12 cellular contexts compared by ENCODE assay signal in genomic region chr5:27020965-27021364, GRCh38. TPM values are rescaled to one million over a fixed set of nuclear protein-coding genes. Genes with fewer than 3 reads are reported as not detected.
DNase-seq lines count a peak whose midpoint lies in the region; ATAC-seq, FAIRE-seq and TF ChIP-seq lines count a peak whose summit lies in the region.
"Had no signal": no experiment of that assay in that cellular context is flagged by ENCODE, and none has a peak within 500 bp of the region (broad histone marks: within the 10 kb centered on the region; RNA-seq: fewer than 3 reads in every experiment).

No MANE protein-coding gene starts in this region.

- intact Hi-C loops in MCF 10A (cut with micrococcal nuclease) (loop anchor here (2.0 to 10.0 kb wide), 5 partner anchors 221 to 1874 kb away; no protein-coding TSS in a partner anchor), breast epithelium (cut with DNase I; ENCODE audit: low total_unique reads) (no loop called here), pancreas (cut with DNase I) (no loop called here)

- H3K36me3 ChIP-seq in breast epithelium, result no peaks in the 10 kb centered on the region
- no peaks in the 10 kb centered on the region for H3K36me3 ChIP-seq in bronchial epithelial cell (ENCODE audit: control insufficient read depth, insufficient read depth, low read length)
- H3K36me3 ChIP-seq in pancreas, result no peaks in the 10 kb centered on the region
- H3K36me3 ChIP-seq: thyroid gland had no signal

- H3K4me3 ChIP-seq in breast epithelium (no peak overlapping the region), bronchial epithelial cell (ENCODE audit: low read depth, low read length) (no peak overlapping the region), pancreas (no peak overlapping the region)
- H3K4me3 ChIP-seq: thyroid gland had no signal

- H3K27me3 ChIP-seq in breast epithelium (no peaks in the 10 kb centered on the region), bronchial epithelial cell (ENCODE audit: control insufficient read depth, insufficient read depth, low read length) (no peaks in the 10 kb centered on the region), pancreas (no peaks in the 10 kb centered on the region)
- H3K27me3 ChIP-seq: thyroid gland had no signal

- FAIRE-seq in bronchial epithelial cell (lab: Jason Lieb, UNC) (no peak), pancreas (lab: Jason Lieb, UNC) (no peak)

- ATAC-seq in pancreas, result no peak

- H3K27ac ChIP-seq in breast epithelium (no peak overlapping the region), pancreas (no peak overlapping the region)
- H3K27ac ChIP-seq: thyroid gland had no signal

- no peak overlapping the region for H3K27ac Mint-ChIP-seq in MCF 10A (ENCODE audit: low read depth, unreplicated experiment)
- H3K27ac Mint-ChIP-seq: activated naive CD8-positive, alpha-beta T cell; CD4-positive, alpha-beta T cell had no signal

- WGBS in pancreas, 2 donors, result 18 to 22% methylated on average over 1 of the region's 1 CpG

- DNase-seq in MCF 10A (ENCODE audit: unreplicated experiment), result peak; percentile 48
- DNase-seq in breast epithelium (ENCODE audit: low spot score in 2 of 2), result no peak
- peak; percentile 56 for DNase-seq in NCI-H69 (lab: John Stamatoyannopoulos, UW)
- peak; percentile 28 for DNase-seq in bronchial epithelial cell (ENCODE audit: low read depth)
- DNase-seq in stromal cell of bone marrow (ENCODE audit: low read depth), result peak; percentile 14
- no peak for DNase-seq in mucosa of gallbladder (ENCODE audit: low spot score)
- no peak for DNase-seq in pancreas
- no peak for DNase-seq in activated gamma-delta T cell (lab: John Stamatoyannopoulos, UW)
- DNase-seq: CD4-positive, alpha-beta T cell; T-helper 9 cell; thyroid gland had no signal

- no TSS peak for BruUV-seq in MCF 10A (replicated peaks; lab: Mats Ljungman, UMichigan)

- H3K4me1 Mint-ChIP-seq in MCF 10A (ENCODE audit: insufficient read depth, unreplicated experiment), result no peaks in the 10 kb centered on the region

- TF ChIP-seq CTCF in MCF 10A (IDR thresholded peaks at IDR 0.05; ENCODE audit: unreplicated experiment) (peak; percentile 51), breast epithelium (IDR thresholded peaks at IDR 0.05) (no peak), bronchial epithelial cell (IDR thresholded peaks at IDR 0.05; ENCODE audit: insufficient read depth, low read length, severe bottlenecking) (peak; percentile 21), pancreas (IDR thresholded peaks at IDR 0.05) (no peak)

- H3K36me3 Mint-ChIP-seq in MCF 10A (ENCODE audit: insufficient read depth, unreplicated experiment), result peaks cover 6% of the 10 kb centered on the region
- H3K36me3 Mint-ChIP-seq: activated naive CD8-positive, alpha-beta T cell had no signal

- no peaks in the 10 kb centered on the region for H3K9me3 Mint-ChIP-seq in MCF 10A (ENCODE audit: unreplicated experiment)

- no peak for TF ChIP-seq POLR2A in breast epithelium (IDR thresholded peaks at IDR 0.05)

- H3K9me3 ChIP-seq in breast epithelium (no peaks in the 10 kb centered on the region), pancreas (no peaks in the 10 kb centered on the region)
- H3K9me3 ChIP-seq: thyroid gland had no signal

- no peaks in the 10 kb centered on the region for H3K27me3 Mint-ChIP-seq in MCF 10A (ENCODE audit: insufficient read depth, unreplicated experiment)
- H3K27me3 Mint-ChIP-seq: activated naive CD8-positive, alpha-beta T cell; CD4-positive, alpha-beta T cell had no signal

- CTCF ChIA-PET in MCF 10A (lab: Yijun Ruan, JAX), result interaction anchor here (0.9 kb wide), 1 partner anchor 38 kb away, joined by 3 read pairs; no protein-coding TSS in a partner anchor

- POLR2A ChIA-PET in MCF 10A (lab: Yijun Ruan, JAX), result no interaction called here

- no peaks in the 10 kb centered on the region for H3K4me1 ChIP-seq in breast epithelium
- no peaks in the 10 kb centered on the region for H3K4me1 ChIP-seq in pancreas
- H3K4me1 ChIP-seq: thyroid gland had no signal

- H3K4me3 Mint-ChIP-seq in MCF 10A (ENCODE audit: unreplicated experiment), result no peak overlapping the region
- H3K4me3 Mint-ChIP-seq: activated naive CD8-positive, alpha-beta T cell; CD4-positive, alpha-beta T cell had no signal

RNA-seq across cellular contexts. Expression of gene CDH9, which starts 17.4 kb away (rescaled TPM):
- total RNA-seq in MCF 10A (2022) (not detected in 2 replicates), breast epithelium (not detected), bronchial epithelial cell (not detected in 2 replicates), mucosa of gallbladder (not detected), pancreas (not detected)
- not detected for polyA plus RNA-seq in pancreas
- total RNA-seq: CD4-positive, alpha-beta T cell; thyroid gland had no signal

Comparison
In these comparisons a context has a peak if more than half of its experiments do, and no peak if none do; other contexts are left out.
1. DNase-seq: peak in MCF 10A (single experiment), NCI-H69 (single experiment), bronchial epithelial cell (single experiment) and stromal cell of bone marrow (single experiment); none in breast epithelium (0 of 2), mucosa of gallbladder (single experiment), pancreas (0 of 6) and activated gamma-delta T cell (single experiment).
2. CTCF ChIP-seq: peak in MCF 10A (single experiment) and bronchial epithelial cell (single experiment); none in breast epithelium (0 of 3) and pancreas (0 of 4).